20 cellular contexts compared by ENCODE assay signal in the genomic region with DNA sequence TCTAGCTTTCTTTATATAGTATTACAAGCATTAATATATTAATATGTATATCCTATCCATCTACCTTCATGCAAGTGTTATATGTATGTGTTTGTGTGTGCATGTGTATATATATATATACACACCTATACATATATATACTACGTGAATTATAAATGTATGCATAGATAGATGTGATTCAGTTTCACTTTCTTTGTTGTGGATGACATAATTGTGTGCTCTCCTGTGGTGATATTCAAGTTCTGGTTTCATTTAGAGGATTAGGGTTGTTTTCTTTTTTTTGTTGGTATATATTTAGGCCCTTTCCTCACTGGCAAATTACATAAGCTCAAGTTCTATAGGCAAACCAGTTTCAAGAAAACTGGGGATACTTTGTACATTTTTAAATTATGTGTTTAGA.
DNase-seq lines count a peak whose midpoint lies in the region; ATAC-seq, FAIRE-seq and TF ChIP-seq lines count a peak whose summit lies in the region.
"Had no signal": no experiment of that assay in that cellular context is flagged by ENCODE, and none has a peak within 500 bp of the region (broad histone marks: within the 10 kb centered on the region; RNA-seq: fewer than 3 reads in every experiment).

No MANE protein-coding gene starts in this region.

- H3K36me3 ChIP-seq in kidney (ENCODE audit: control insufficient read depth in 1 of 2, insufficient read depth in 2 of 2, low read length in 2 of 2) = no peaks in the 10 kb centered on the region
- H3K36me3 ChIP-seq: stomach had no signal

- ATAC-seq in GM18870 (IDR thresholded peaks at IDR 0.05; ENCODE audit: unreplicated experiment) (peak; percentile 79), HG02884 (IDR thresholded peaks at IDR 0.05; ENCODE audit: unreplicated experiment) (peak; percentile 66)
- ATAC-seq: Right ventricle myocardium inferior had no signal

- H3K9me3 ChIP-seq in kidney (ENCODE audit: control insufficient read depth in 1 of 2, low read length in 2 of 2) = no peaks in the 10 kb centered on the region
- H3K9me3 ChIP-seq: stomach had no signal

- H3K9ac ChIP-seq in kidney (ENCODE audit: low read length in 2 of 2) = no peak overlapping the region

- no peak for FAIRE-seq in kidney (lab: Jason Lieb, UNC)
- FAIRE-seq: bronchial epithelial cell, HTR-8/SVneo had no signal

- H3K4me3 ChIP-seq in kidney (ENCODE audit: low read length in 2 of 2) = no peak overlapping the region
- H3K4me3 ChIP-seq: skin epidermis, stomach had no signal

- no peaks in the 10 kb centered on the region for H3K4me1 ChIP-seq in kidney (ENCODE audit: control insufficient read depth in 1 of 2, insufficient read depth in 1 of 2, low read depth in 1 of 2, low read length in 2 of 2)
- H3K4me1 ChIP-seq: stomach had no signal

- intact Hi-C loops in kidney (cut with DNase I) = no loop called here

- no peak overlapping the region for H3K27ac ChIP-seq in kidney (ENCODE audit: low read depth in 2 of 2, low read length in 2 of 2)
- H3K27ac ChIP-seq: skin epidermis, stomach had no signal

- TF ChIP-seq CTCF in GM10266 (IDR thresholded peaks at IDR 0.05; ENCODE audit: control insufficient read depth, insufficient read depth, low read depth, missing control alignments) (no peak), kidney (IDR thresholded peaks at IDR 0.05; ENCODE audit: borderline replicate concordance, extremely low read depth, insufficient read depth) (no peak)

- peak; percentile 11 for DNase-seq in GM10266 (ENCODE audit: extremely low spot score)
- DNase-seq in NCI-H1417 treated with DMSO at 0.1 percent for 48 hours (lab: John Stamatoyannopoulos, UW) = peak; percentile 26
- DNase-seq in NCI-H82 treated with DMSO at 0.1 percent for 48 hours (lab: John Stamatoyannopoulos, UW; ENCODE audit: unreplicated experiment) = no peak
- DNase-seq in T1000 (lab: John Stamatoyannopoulos, UW) = no peak
- no peak for DNase-seq in kidney
- no peak for DNase-seq in activated CD8-positive, alpha-beta memory T cell treated with anti-CD3 and anti-CD28 coated beads for 24 hours
- DNase-seq: activated CD4-positive, alpha-beta memory T cell treated with anti-CD3 and anti-CD28 coated beads, Interleukin-2, amount 10 ng/mL, durations not matched to agents 7 days and 5 days; activated naive CD4-positive, alpha-beta T cell treated with Interleukin-2 at 50 U/mL for 16 hours; DMS79; endodermal cell; foreskin fibroblast; NCI-H510A; stomach; T-helper 9 cell had no signal

Comparison
In these comparisons a context has a peak if more than half of its experiments do, and no peak if none do; other contexts are left out.
1. DNase-seq: peak in GM10266 (single experiment) and NCI-H1417 treated with DMSO at 0.1 percent for 48 hours (single experiment); none in NCI-H82 treated with DMSO at 0.1 percent for 48 hours (single experiment), T1000 (single experiment), kidney (single experiment) and activated CD8-positive, alpha-beta memory T cell treated with anti-CD3 and anti-CD28 coated beads for 24 hours (single experiment).